Comparison of ENCODE assay signal across 13 cellular contexts in genomic region chr10:373015-373414, GRCh38.
A peak's percentile ranks its signal among the peaks of the same experiment; 100 is the strongest.
DNase-seq lines count a peak whose midpoint lies in the region; ATAC-seq and TF ChIP-seq lines count a peak whose summit lies in the region.
"Had no signal": no experiment of that assay in that cellular context is flagged by ENCODE, and none has a peak within 500 bp of the region (broad histone marks: within the 10 kb centered on the region; RNA-seq: fewer than 3 reads in every experiment).

No MANE protein-coding gene starts in this region.

- peaks cover 68% of the 10 kb centered on the region for H3K4me1 Mint-ChIP-seq in nephron progenitor cell

- no peak overlapping the region for H3K4me2 ChIP-seq in fibroblast of lung (ENCODE audit: extremely low read depth, insufficient read depth, low read length)
- H3K4me2 ChIP-seq in mammary epithelial cell (ENCODE audit: insufficient read depth, low read depth, low read length) = no peak overlapping the region

- 75% methylated on average over 3 of the region's 4 CpGs for WGBS in mammary epithelial cell (ENCODE audit: low coverage, missing lambda C conversion rate)

- no peak overlapping the region for H3K9ac ChIP-seq in fibroblast of lung (ENCODE audit: insufficient read depth, low read length)
- no peak overlapping the region for H3K9ac ChIP-seq in mammary epithelial cell (ENCODE audit: insufficient read depth, low read length)

- BruUV-seq in mammary epithelial cell (replicated peaks; lab: Mats Ljungman, UMichigan) = no TSS peak

- POLR2A ChIA-PET in HEK293T (lab: Yijun Ruan, JAX) = no interaction called here

- H3K36me3 ChIP-seq in fibroblast of lung (ENCODE audit: control insufficient read depth, insufficient read depth, low read length) (peaks cover 5% of the 10 kb centered on the region), vagina (peaks cover 0 to 18% of the 10 kb centered on the region in 2 donors), mammary epithelial cell (ENCODE audit: insufficient read depth, low read length) (no peaks in the 10 kb centered on the region)

- no peak for TF ChIP-seq POLR2A in vagina (IDR thresholded peaks at IDR 0.05)

- dilution Hi-C loops in mammary epithelial cell (cut with HindIII; ENCODE audit: low sequenced_read_pairs) = no loop called here

- H3K27ac ChIP-seq in fibroblast of lung (ENCODE audit: insufficient read depth, low read length) = no peak overlapping the region
- H3K27ac ChIP-seq in vagina = peak overlapping the region; percentile 14
- H3K27ac ChIP-seq in mammary epithelial cell (ENCODE audit: insufficient read depth, low read depth, low read length) = no peak overlapping the region

- H2AFZ ChIP-seq in fibroblast of lung (ENCODE audit: low read length) (no peak overlapping the region), mammary epithelial cell (ENCODE audit: low read depth, low read length) (no peak overlapping the region)

- H3K4me1 ChIP-seq in fibroblast of lung (ENCODE audit: control insufficient read depth, extremely low read depth, insufficient read depth, low read length) = peaks cover 3% of the 10 kb centered on the region
- H3K4me1 ChIP-seq in vagina = peaks cover 15% of the 10 kb centered on the region
- no peaks in the 10 kb centered on the region for H3K4me1 ChIP-seq in mammary epithelial cell (ENCODE audit: insufficient read depth, low read length)

- no peaks in the 10 kb centered on the region for H3K9me3 ChIP-seq in fibroblast of lung (ENCODE audit: control insufficient read depth, insufficient read depth, low read depth, low read length)
- no peaks in the 10 kb centered on the region for H3K9me3 ChIP-seq in vagina
- peaks cover 25% of the 10 kb centered on the region for H3K9me3 ChIP-seq in mammary epithelial cell (replicated peaks; ENCODE audit: insufficient read depth, low read length)
- H3K9me3 ChIP-seq: HAP-1 had no signal

- CTCF ChIA-PET in HEK293T (lab: Yijun Ruan, JAX) = no interaction called here
- CTCF ChIA-PET in mammary epithelial cell (lab: Charles Lee; ENCODE audit: low non-redundant PET) = no interaction called here

- peaks cover 53% of the 10 kb centered on the region for H3K36me3 Mint-ChIP-seq in nephron progenitor cell (ENCODE audit: low read depth)

- no peaks in the 10 kb centered on the region for H3K27me3 Mint-ChIP-seq in nephron progenitor cell (ENCODE audit: low read depth, poor library complexity)
- H3K27me3 Mint-ChIP-seq: activated naive CD8-positive, alpha-beta T cell treated with anti-CD3 and anti-CD28 coated beads, Interleukin-2, amount 10 ng/mL, durations not matched to agents 7 days and 5 days had no signal

- TF ChIP-seq CTCF in fibroblast of lung (conservative IDR thresholded peaks at IDR 0.05 in 1 of 2, IDR thresholded peaks at IDR 0.05 in 1 of 2; ENCODE audit: low read depth in 1 of 2, low read length in 2 of 2) = no peak
- TF ChIP-seq CTCF in nephron progenitor cell (IDR thresholded peaks at IDR 0.05) = no peak
- TF ChIP-seq CTCF in vagina (IDR thresholded peaks at IDR 0.05) = no peak
- no peak for TF ChIP-seq CTCF in mammary epithelial cell (conservative IDR thresholded peaks at IDR 0.05 in 1 of 2, IDR thresholded peaks at IDR 0.05 in 1 of 2; ENCODE audit: extremely low read depth in 1 of 2, insufficient read depth in 1 of 2, low read depth in 1 of 2, low read length in 2 of 2)

- H3K4me3 ChIP-seq in fibroblast of lung (replicated peaks in 1 of 4; ENCODE audit: control extremely low read depth in 1 of 4, insufficient read depth in 1 of 4, low read depth in 3 of 4, low read length in 4 of 4) = no peak overlapping the region
- H3K4me3 ChIP-seq in vagina = no peak overlapping the region
- no peak overlapping the region for H3K4me3 ChIP-seq in mammary epithelial cell (replicated peaks in 1 of 3; ENCODE audit: insufficient read depth in 1 of 3, low read depth in 2 of 3, low read length in 3 of 3)
- H3K4me3 ChIP-seq: HAP-1 had no signal

- peak; percentile 13 for DNase-seq in NCI-H2171 treated with DMSO at 0.1 percent for 48 hours (lab: John Stamatoyannopoulos, UW)
- no peak for DNase-seq in NCI-H2171 (lab: John Stamatoyannopoulos, UW)
- peak; percentile 43 to 71 for DNase-seq in fibroblast of lung (ENCODE audit: low read depth in 2 of 2)
- no peak for DNase-seq in nephron progenitor cell
- no peak for DNase-seq in vagina (ENCODE audit: extremely low spot score in 2 of 2)
- no peak for DNase-seq in HEK293T (ENCODE audit: extremely low spot score)
- no peak for DNase-seq in mammary epithelial cell
- DNase-seq: 8988T; activated naive CD8-positive, alpha-beta T cell treated with anti-CD3 and anti-CD28 coated beads, Interleukin-2, amount 10 ng/mL, durations not matched to agents 7 days and 5 days; Kasumi-1; stimulated activated naive CD4-positive, alpha-beta T cell had no signal

- peak overlapping the region; percentile 69 for H3K27ac Mint-ChIP-seq in nephron progenitor cell
- H3K27ac Mint-ChIP-seq: activated naive CD8-positive, alpha-beta T cell treated with anti-CD3 and anti-CD28 coated beads, Interleukin-2, amount 10 ng/mL, durations not matched to agents 7 days and 5 days had no signal

- H3K79me2 ChIP-seq in fibroblast of lung (ENCODE audit: control insufficient read depth, insufficient read depth, low read length) (no peaks in the 10 kb centered on the region), mammary epithelial cell (ENCODE audit: insufficient read depth, low read length) (no peaks in the 10 kb centered on the region)

- no peaks in the 10 kb centered on the region for H3K9me3 Mint-ChIP-seq in nephron progenitor cell

- no peak for ATAC-seq in HG03045 (IDR thresholded peaks at IDR 0.05; ENCODE audit: unreplicated experiment)

- no peaks in the 10 kb centered on the region for H4K20me1 ChIP-seq in fibroblast of lung (ENCODE audit: control insufficient read depth, extremely low read depth, insufficient read depth, low read length)
- H4K20me1 ChIP-seq in mammary epithelial cell (ENCODE audit: insufficient read depth, low read length) = no peaks in the 10 kb centered on the region

- no peak overlapping the region for H3K4me3 Mint-ChIP-seq in nephron progenitor cell
- H3K4me3 Mint-ChIP-seq: activated naive CD8-positive, alpha-beta T cell treated with anti-CD3 and anti-CD28 coated beads, Interleukin-2, amount 10 ng/mL, durations not matched to agents 7 days and 5 days had no signal

- H3K27me3 ChIP-seq in fibroblast of lung (ENCODE audit: control insufficient read depth, insufficient read depth, low read length) (no peaks in the 10 kb centered on the region), vagina (no peaks in the 10 kb centered on the region), mammary epithelial cell (ENCODE audit: insufficient read depth, low read length) (no peaks in the 10 kb centered on the region)

- intact Hi-C loops in vagina (cut with DNase I) = no loop called here
- intact Hi-C loops in mammary epithelial cell (cut with micrococcal nuclease) = no loop called here

- in situ Hi-C loops in mammary epithelial cell (cut with MboI; ENCODE audit: low sequenced_read_pairs in 2 of 2) = no loop called here

TF ChIP-seq in HEK293T, 16 proteins besides CTCF, POLR2A, EP300 and RAD21:
- TF ChIP-seq HDGF (IDR thresholded peaks at IDR 0.05; ENCODE audit: borderline replicate concordance) = no peak
- TF ChIP-seq LEF1 (IDR thresholded peaks at IDR 0.05; ENCODE audit: borderline replicate concordance) = no peak
- TF ChIP-seq SP1 (IDR thresholded peaks at IDR 0.05) = no peak
- TF ChIP-seq ELF4 (IDR thresholded peaks at IDR 0.05) = no peak
- no peak for TF ChIP-seq SUZ12 (IDR thresholded peaks at IDR 0.05)
- TF ChIP-seq FOXK2 (IDR thresholded peaks at IDR 0.05) = no peak
- TF ChIP-seq FOXM1 (IDR thresholded peaks at IDR 0.05; ENCODE audit: borderline replicate concordance) = no peak
- no peak for TF ChIP-seq PKNOX1 (IDR thresholded peaks at IDR 0.05)
- no peak for TF ChIP-seq BHLHE40 (IDR thresholded peaks at IDR 0.05; ENCODE audit: borderline replicate concordance)
- no peak for TF ChIP-seq ARNT (IDR thresholded peaks at IDR 0.05)
- no peak for TF ChIP-seq FOXA1 (IDR thresholded peaks at IDR 0.05)
- TF ChIP-seq ZNF384 (IDR thresholded peaks at IDR 0.05) = no peak
- TF ChIP-seq L3MBTL2 (conservative IDR thresholded peaks at IDR 0.05) = no peak
- TF ChIP-seq TARDBP (IDR thresholded peaks at IDR 0.05) = no peak
- TF ChIP-seq NFRKB (IDR thresholded peaks at IDR 0.05) = no peak
- TF ChIP-seq CTBP1 (IDR thresholded peaks at IDR 0.05; ENCODE audit: borderline replicate concordance) = no peak

Comparison
In these comparisons a context has a peak if more than half of its experiments do, and no peak if none do; other contexts are left out.
1. DNase-seq: peak in NCI-H2171 treated with DMSO at 0.1 percent for 48 hours (single experiment) and fibroblast of lung (2 of 2); none in NCI-H2171 (single experiment), nephron progenitor cell (single experiment), vagina (0 of 2), HEK293T (single experiment) and mammary epithelial cell (single experiment).